ENCODE assay signal across 8 cellular contexts in genomic region chr7:77351539-77352004, GRCh38.
A peak's percentile ranks its signal among the peaks of the same experiment; 100 is the strongest.
DNase-seq lines count a peak whose midpoint lies in the region; ATAC-seq and TF ChIP-seq lines count a peak whose summit lies in the region.

No MANE protein-coding gene starts in this region.

- DNase-seq in DND-41 = peak; percentile 88
- peak; percentile 26 for DNase-seq in HT-29 (ENCODE audit: low spot score)
- DNase-seq in activated CD8-positive, alpha-beta memory T cell treated with anti-CD3 and anti-CD28 coated beads for 4 hours (ENCODE audit: low read depth in 2 of 2) = peak; percentile 20 to 35
- DNase-seq in iPS-NIHi7 (ENCODE audit: extremely low spot score) = peak; percentile 23
- DNase-seq in G401 (ENCODE audit: low spot score) = no peak
- DNase-seq in H7 = no peak

- H3K4me1 ChIP-seq in DND-41 (ENCODE audit: insufficient read depth, low read length) (peaks cover 50% of the 10 kb centered on the region), stomach smooth muscle (ENCODE audit: control insufficient read depth, insufficient read depth, low read length) (peaks cover 32% of the 10 kb centered on the region)

- H3K79me2 ChIP-seq in DND-41 (ENCODE audit: insufficient read depth, low read length) = no peaks in the 10 kb centered on the region

- H2AFZ ChIP-seq in DND-41 (ENCODE audit: low read depth, low read length) = peak overlapping the region; percentile 59; the same call in 1 of the 2 replicates

- H3K36me3 ChIP-seq in DND-41 (ENCODE audit: insufficient read depth, low read length) (no peaks in the 10 kb centered on the region), stomach smooth muscle (ENCODE audit: control insufficient read depth in 2 of 2, insufficient read depth in 2 of 2, low read length in 2 of 2) (peaks cover 0 to 2% of the 10 kb centered on the region in 2 donors), H7 (replicated peaks; ENCODE audit: control insufficient read depth, insufficient read depth, low read length) (no peaks in the 10 kb centered on the region)

- H3K27me3 ChIP-seq in DND-41 (ENCODE audit: insufficient read depth, low read length, poor library complexity) (peaks cover under 1% of the 10 kb centered on the region), stomach smooth muscle (ENCODE audit: control insufficient read depth in 1 of 2, insufficient read depth in 2 of 2, low read length in 2 of 2) (no peaks in the 10 kb centered on the region), H7 (ENCODE audit: control insufficient read depth, insufficient read depth, low read length) (no peaks in the 10 kb centered on the region)

- peak overlapping the region; percentile 67 for H3K27ac ChIP-seq in DND-41 (ENCODE audit: low read length)
- H3K27ac ChIP-seq in stomach smooth muscle (ENCODE audit: low read length) = peak overlapping the region; percentile 62

- H4K20me1 ChIP-seq in DND-41 (ENCODE audit: insufficient read depth, low read length) = no peaks in the 10 kb centered on the region

- in situ Hi-C loops in G401 (cut with HindIII; ENCODE audit: low sequenced_read_pairs) = no loop called here

- H3K9me3 ChIP-seq in DND-41 (ENCODE audit: insufficient read depth, low read length, severe bottlenecking) = no peaks in the 10 kb centered on the region
- H3K9me3 ChIP-seq in stomach smooth muscle (ENCODE audit: control insufficient read depth in 2 of 2, low read length in 2 of 2) = no peaks in the 10 kb centered on the region

- peak overlapping the region in 1 of 2 experiments; percentile 34; a peak in 2 of 4 replicates for H3K4me3 ChIP-seq in DND-41 (ENCODE audit: low read depth in 1 of 2, low read length in 2 of 2)
- H3K4me3 ChIP-seq in stomach smooth muscle (ENCODE audit: low read length in 2 of 2) = no peak overlapping the region
- H3K4me3 ChIP-seq in H7 (ENCODE audit: insufficient read depth, low read depth, low read length) = no peak overlapping the region

- H3K9ac ChIP-seq in DND-41 (ENCODE audit: low read depth, low read length) = no peak overlapping the region; the same call in 1 of the 2 replicates
- H3K9ac ChIP-seq in stomach smooth muscle (ENCODE audit: low read length in 2 of 2) = no peak overlapping the region

- TF ChIP-seq CTCF in DND-41 (IDR thresholded peaks at IDR 0.05; ENCODE audit: borderline replicate concordance, extremely low read depth, low read length, poor library complexity, severe bottlenecking) = peak; percentile 2

- ATAC-seq in DND-41 (ENCODE audit: insufficient read depth, low read depth) (peak; percentile 92), GM21381 (IDR thresholded peaks at IDR 0.05; ENCODE audit: unreplicated experiment) (peak; percentile 91)

- peak overlapping the region; percentile 56 for H3K4me2 ChIP-seq in DND-41 (ENCODE audit: insufficient read depth, low read length)

Comparison
In these comparisons a context has a peak if more than half of its experiments do, and no peak if none do; other contexts are left out.
1. DNase-seq: peak in DND-41 (single experiment), HT-29 (single experiment), activated CD8-positive, alpha-beta memory T cell treated with anti-CD3 and anti-CD28 coated beads for 4 hours (2 of 2) and iPS-NIHi7 (single experiment); none in G401 (single experiment) and H7 (single experiment).